In genomic region chr1:183249941-183250452, GRCh38 we compare ENCODE assay signal across 29 cellular contexts.
"Had no signal": no experiment of that assay in that cellular context is flagged by ENCODE, and none has a peak within 500 bp of the region (broad histone marks: within the 10 kb centered on the region; RNA-seq: fewer than 3 reads in every experiment).

No MANE protein-coding gene starts in this region.

- ATAC-seq: activated CD8-positive, alpha-beta T cell treated with anti-CD3 and anti-CD28 coated beads for 36 hours; activated T-cell treated with anti-CD3 and anti-CD28 coated beads, Interleukin-2, amount 50 U/mL, for 72 hours; activated T-helper 17 cell treated with anti-CD3 and anti-CD28 coated beads, Interleukin-2, amount 50 U/mL, for 72 hours; PC-3 had no signal

- H3K36me3 ChIP-seq: ascending aorta, MG63, Peyer's patch, WERI-Rb-1 had no signal

- H3K27ac ChIP-seq: ascending aorta, Peyer's patch, WERI-Rb-1 had no signal

- H3K27me3 ChIP-seq: ascending aorta, MG63, Peyer's patch had no signal

- H3K4me1 ChIP-seq: ascending aorta, Peyer's patch had no signal

- DNase-seq: activated CD4-positive, alpha-beta T cell treated with anti-CD3 and anti-CD28 coated beads, Interleukin-2, amount 10 ng/mL, durations not matched to agents 24 days and 14 days; activated CD4-positive, alpha-beta T cell treated with anti-CD3 and anti-CD28 coated beads, Interleukin-2, amount 50 U/mL, for 4 hours; activated CD8-positive, alpha-beta T cell treated with anti-CD3 and anti-CD28 coated beads for 36 hours; activated effector memory CD4-positive, alpha-beta T cell treated with anti-CD3 and anti-CD28 coated beads, Interleukin-2, amount 50 U/mL, for 16 hours; activated naive CD4-positive, alpha-beta T cell; activated naive CD4-positive, alpha-beta T cell treated with anti-CD3 and anti-CD28 coated beads, Interleukin-2, amount 50 U/mL, for 16 hours; activated naive CD8-positive, alpha-beta T cell treated with anti-CD3 and anti-CD28 coated beads for 36 hours; activated T-cell treated with anti-CD3 and anti-CD28 coated beads, Interleukin-2, amount 50 U/mL, for 1 hour; activated T-cell treated with anti-CD3 and anti-CD28 coated beads, Interleukin-2, amount 50 U/mL, for 72 hours; amygdala; MG63; NCI-H1048; NCI-H1105 treated with DMSO at 0.1 percent for 48 hours; NCI-H1436; NCI-H1694; NCI-H2029; NCI-H345; NCI-H524 treated with DMSO at 0.1 percent for 48 hours; PC-3; Right ventricle myocardium superior; RPMI8226; SW 1271; T-helper 1 cell; T-helper 2 cell; T-helper 9 cell; WERI-Rb-1 had no signal

- H3K4me3 ChIP-seq: ascending aorta, MG63, Peyer's patch had no signal

- H3K9me3 ChIP-seq: Peyer's patch had no signal
